19 cellular contexts compared by ENCODE assay signal in the genomic region with DNA sequence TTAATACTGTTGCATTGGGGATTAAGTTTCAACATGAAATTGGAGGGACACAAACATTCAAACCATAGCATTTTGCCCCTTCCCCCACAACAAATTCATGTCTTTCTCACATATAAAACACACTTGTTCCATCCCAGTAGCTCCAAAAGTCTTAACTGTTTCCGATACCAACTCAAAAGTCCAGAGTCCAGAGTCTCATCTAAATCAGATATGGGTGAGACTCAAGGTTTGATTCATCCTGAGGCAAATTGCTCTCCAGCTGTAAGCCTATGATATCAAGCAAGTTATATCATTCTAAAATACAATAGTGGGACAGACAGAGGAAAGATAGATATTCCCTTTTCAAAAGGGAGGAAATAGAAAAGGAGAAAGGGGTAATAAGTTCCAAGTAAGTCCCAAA. TPM values are rescaled to one million over a fixed set of nuclear protein-coding genes. Genes with fewer than 3 reads are reported as not detected.
DNase-seq lines count a peak whose midpoint lies in the region; ATAC-seq and TF ChIP-seq lines count a peak whose summit lies in the region.
"Had no signal": no experiment of that assay in that cellular context is flagged by ENCODE, and none has a peak within 500 bp of the region (broad histone marks: within the 10 kb centered on the region; RNA-seq: fewer than 3 reads in every experiment).

No MANE protein-coding gene starts in this region.

- H3K27me3 Mint-ChIP-seq in nephron (ENCODE audit: low read depth) = no peaks in the 10 kb centered on the region
- no peaks in the 10 kb centered on the region for H3K27me3 Mint-ChIP-seq in stimulated activated memory B cell treated with anti-CD40 and anti-IgM and Interleukin-4, amounts not matched to agents 10 μg/mL and 1 μg/mL and 100 μg/mL, for 72 hours
- H3K27me3 Mint-ChIP-seq: CD4-positive, CD25-positive, alpha-beta regulatory T cell had no signal

- H3K4me1 ChIP-seq in thoracic aorta (ENCODE audit: control insufficient read depth in 1 of 2, low read depth in 2 of 2) = peaks cover 12 to 15% of the 10 kb centered on the region in 2 donors
- H3K4me1 ChIP-seq: BE2C had no signal

- peaks cover 25% of the 10 kb centered on the region for H3K4me1 Mint-ChIP-seq in nephron
- no peaks in the 10 kb centered on the region for H3K4me1 Mint-ChIP-seq in stimulated activated memory B cell treated with anti-CD40 and anti-IgM and Interleukin-4, amounts not matched to agents 10 μg/mL and 1 μg/mL and 100 μg/mL, for 72 hours
- H3K4me1 Mint-ChIP-seq: H9 had no signal

- no peak overlapping the region for H3K4me3 ChIP-seq in coronary artery
- no peak overlapping the region for H3K4me3 ChIP-seq in thoracic aorta

- no peaks in the 10 kb centered on the region for H3K27me3 ChIP-seq in thoracic aorta (replicated peaks; ENCODE audit: insufficient read depth)
- H3K27me3 ChIP-seq: BE2C had no signal

- DNase-seq in RWPE1 (ENCODE audit: low spot score) (no peak), coronary artery (ENCODE audit: low spot score) (no peak), thoracic aorta (ENCODE audit: low spot score) (no peak), NCI-H2227 (lab: John Stamatoyannopoulos, UW; ENCODE audit: unreplicated experiment) (no peak), NCI-H345 treated with DMSO at 0.1 percent for 48 hours (lab: John Stamatoyannopoulos, UW; ENCODE audit: unreplicated experiment) (no peak)
- DNase-seq: BE2C; CD4-positive, CD25-positive, alpha-beta regulatory T cell; COR-L47; DMS 273 treated with DMSO at 0.1 percent for 48 hours; DND-41; H9; NCI-H1105; NCI-H2081 treated with DMSO at 0.1 percent for 48 hours; NCI-H510A treated with DMSO at 0.1 percent for 48 hours; OCI-M1 had no signal

- H3K36me3 Mint-ChIP-seq in nephron (ENCODE audit: low read depth) = no peaks in the 10 kb centered on the region
- no peaks in the 10 kb centered on the region for H3K36me3 Mint-ChIP-seq in stimulated activated memory B cell treated with anti-CD40 and anti-IgM and Interleukin-4, amounts not matched to agents 10 μg/mL and 1 μg/mL and 100 μg/mL, for 72 hours
- H3K36me3 Mint-ChIP-seq: CD4-positive, CD25-positive, alpha-beta regulatory T cell had no signal

- H3K27ac Mint-ChIP-seq in nephron = peak overlapping the region in 2 of 3 experiments; percentile 16 to 95
- H3K27ac Mint-ChIP-seq in stimulated activated memory B cell treated with anti-CD40 and anti-IgM and Interleukin-4, amounts not matched to agents 10 μg/mL and 1 μg/mL and 100 μg/mL, for 72 hours = no peak overlapping the region
- H3K27ac Mint-ChIP-seq: H9 had no signal

- no peak for TF ChIP-seq CTCF in RWPE1 (conservative IDR thresholded peaks at IDR 0.05; ENCODE audit: low read depth)
- TF ChIP-seq CTCF in coronary artery (IDR thresholded peaks at IDR 0.05) = no peak
- TF ChIP-seq CTCF in nephron (IDR thresholded peaks at IDR 0.05; ENCODE audit: unreplicated experiment in 3 of 3) = no peak
- TF ChIP-seq CTCF in thoracic aorta (IDR thresholded peaks at IDR 0.05) = no peak

- H3K27ac ChIP-seq in RWPE1 = peak overlapping the region; percentile 65
- H3K27ac ChIP-seq in coronary artery = peak overlapping the region; percentile 67 to 83
- peak overlapping the region; percentile 49 to 50 for H3K27ac ChIP-seq in thoracic aorta

- no peak overlapping the region for H3K4me3 Mint-ChIP-seq in nephron
- no peak overlapping the region for H3K4me3 Mint-ChIP-seq in stimulated activated memory B cell treated with anti-CD40 and anti-IgM and Interleukin-4, amounts not matched to agents 10 μg/mL and 1 μg/mL and 100 μg/mL, for 72 hours
- H3K4me3 Mint-ChIP-seq: CD4-positive, CD25-positive, alpha-beta regulatory T cell; H9 had no signal

- no peaks in the 10 kb centered on the region for H3K9me3 ChIP-seq in thoracic aorta
- H3K9me3 ChIP-seq: BE2C had no signal

- POLR2A ChIA-PET in RWPE1 (lab: Yijun Ruan, JAX; ENCODE audit: low non-redundant PET) = no interaction called here

- CTCF ChIA-PET in RWPE1 (lab: Yijun Ruan, JAX) = interaction anchor here (0.7 to 1.8 kb wide), 3 partner anchors 81 to 390 kb away, joined by 3 to 6 read pairs (median 4); no protein-coding TSS in a partner anchor

- H3K36me3 ChIP-seq in thoracic aorta = no peaks in the 10 kb centered on the region
- H3K36me3 ChIP-seq: BE2C had no signal

- ATAC-seq in thoracic aorta (ENCODE audit: insufficient number of reproducible peaks, low FRiP score, low read depth) (no peak), HG03565 (IDR thresholded peaks at IDR 0.05; ENCODE audit: unreplicated experiment) (no peak)
- ATAC-seq in stimulated activated memory B cell treated with anti-CD40 and anti-IgM and Interleukin-4, amounts not matched to agents 10 μg/mL and 1 μg/mL and 100 μg/mL, for 72 hours = no peak

- no peaks in the 10 kb centered on the region for H3K9me3 Mint-ChIP-seq in nephron
- H3K9me3 Mint-ChIP-seq in stimulated activated memory B cell treated with anti-CD40 and anti-IgM and Interleukin-4, amounts not matched to agents 10 μg/mL and 1 μg/mL and 100 μg/mL, for 72 hours = no peaks in the 10 kb centered on the region
- H3K9me3 Mint-ChIP-seq: CD4-positive, CD25-positive, alpha-beta regulatory T cell; H9 had no signal

RNA-seq across cellular contexts. Expression of a gene that starts 8.7 kb away (rescaled TPM):
- total RNA-seq in thoracic aorta = not detected
- total RNA-seq: G401 had no signal
